ENCODE assay signal across 1 cellular context in the genomic region with DNA sequence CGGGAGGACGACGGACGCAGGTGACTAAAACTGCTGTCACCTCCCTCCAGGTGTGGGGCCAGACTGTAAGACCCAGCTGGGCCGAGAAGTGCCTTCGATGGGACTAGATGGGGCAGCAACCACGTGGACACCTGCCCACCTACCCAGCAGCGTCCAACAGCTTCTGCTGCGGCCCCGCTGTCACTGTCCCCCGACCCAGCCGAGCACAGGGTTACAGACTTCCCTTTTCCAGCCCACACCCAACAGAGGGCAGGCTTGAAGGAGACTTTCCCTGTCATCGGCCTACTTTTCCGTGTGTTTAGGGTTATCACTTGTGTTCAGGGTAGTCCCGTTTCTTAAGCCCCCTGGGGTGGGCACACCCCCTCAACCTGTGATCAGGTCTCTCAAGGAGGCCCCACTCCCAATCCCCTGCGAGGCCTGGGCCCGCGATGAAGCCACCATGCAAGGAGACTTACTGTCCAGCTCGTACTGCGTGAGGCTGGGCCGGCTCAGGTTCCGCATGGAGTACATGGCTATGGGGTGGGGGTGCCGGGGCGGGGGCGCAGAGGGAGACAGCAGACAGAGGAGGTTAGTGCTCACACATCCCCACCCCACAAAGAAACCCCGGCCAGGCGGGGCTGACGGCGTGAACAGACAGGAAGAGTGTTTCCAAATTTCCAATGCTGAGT.
TF ChIP-seq lines count a peak whose summit lies in the region.

No MANE protein-coding gene starts in this region.

TF ChIP-seq in H1, 55 proteins besides CTCF, POLR2A, EP300 and RAD21:
- TF ChIP-seq, protein P1, sequence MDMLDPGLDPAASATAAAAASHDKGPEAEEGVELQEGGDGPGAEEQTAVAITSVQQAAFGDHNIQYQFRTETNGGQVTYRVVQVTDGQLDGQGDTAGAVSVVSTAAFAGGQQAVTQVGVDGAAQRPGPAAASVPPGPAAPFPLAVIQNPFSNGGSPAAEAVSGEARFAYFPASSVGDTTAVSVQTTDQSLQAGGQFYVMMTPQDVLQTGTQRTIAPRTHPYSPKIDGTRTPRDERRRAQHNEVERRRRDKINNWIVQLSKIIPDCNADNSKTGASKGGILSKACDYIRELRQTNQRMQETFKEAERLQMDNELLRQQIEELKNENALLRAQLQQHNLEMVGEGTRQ (IDR thresholded peaks at IDR 0.05; ENCODE audit: low read length) = no peak
- TF ChIP-seq TEAD4 (IDR thresholded peaks at IDR 0.05; ENCODE audit: low read depth, low read length) (no peak), BRCA1 (IDR thresholded peaks at IDR 0.05; ENCODE audit: low read depth, low read length) (no peak), MAFK (IDR thresholded peaks at IDR 0.05; ENCODE audit: low read depth, low read length) (no peak), EGR1 (IDR thresholded peaks at IDR 0.05; ENCODE audit: borderline replicate concordance, low read depth, low read length) (no peak), YY1 (IDR thresholded peaks at IDR 0.05; ENCODE audit: low read depth, low read length) (no peak), SUZ12 (IDR thresholded peaks at IDR 0.05; ENCODE audit: low read length) (no peak), BCL11A (IDR thresholded peaks at IDR 0.05; ENCODE audit: low read depth in 2 of 2, low read length in 2 of 2) (no peak), KDM5A (IDR thresholded peaks at IDR 0.05; ENCODE audit: low read length) (no peak)
- TF ChIP-seq, protein P2, sequence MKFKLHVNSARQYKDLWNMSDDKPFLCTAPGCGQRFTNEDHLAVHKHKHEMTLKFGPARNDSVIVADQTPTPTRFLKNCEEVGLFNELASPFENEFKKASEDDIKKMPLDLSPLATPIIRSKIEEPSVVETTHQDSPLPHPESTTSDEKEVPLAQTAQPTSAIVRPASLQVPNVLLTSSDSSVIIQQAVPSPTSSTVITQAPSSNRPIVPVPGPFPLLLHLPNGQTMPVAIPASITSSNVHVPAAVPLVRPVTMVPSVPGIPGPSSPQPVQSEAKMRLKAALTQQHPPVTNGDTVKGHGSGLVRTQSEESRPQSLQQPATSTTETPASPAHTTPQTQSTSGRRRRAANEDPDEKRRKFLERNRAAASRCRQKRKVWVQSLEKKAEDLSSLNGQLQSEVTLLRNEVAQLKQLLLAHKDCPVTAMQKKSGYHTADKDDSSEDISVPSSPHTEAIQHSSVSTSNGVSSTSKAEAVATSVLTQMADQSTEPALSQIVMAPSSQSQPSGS (IDR thresholded peaks at IDR 0.05; ENCODE audit: low read length) = no peak
- TF ChIP-seq, protein P3, sequence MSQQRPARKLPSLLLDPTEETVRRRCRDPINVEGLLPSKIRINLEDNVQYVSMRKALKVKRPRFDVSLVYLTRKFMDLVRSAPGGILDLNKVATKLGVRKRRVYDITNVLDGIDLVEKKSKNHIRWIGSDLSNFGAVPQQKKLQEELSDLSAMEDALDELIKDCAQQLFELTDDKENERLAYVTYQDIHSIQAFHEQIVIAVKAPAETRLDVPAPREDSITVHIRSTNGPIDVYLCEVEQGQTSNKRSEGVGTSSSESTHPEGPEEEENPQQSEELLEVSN (IDR thresholded peaks at IDR 0.05) = no peak
